Comparison of ENCODE assay signal across 16 cellular contexts in genomic region chr2:12017499-12018185, GRCh38.
DNase-seq lines count a peak whose midpoint lies in the region; ATAC-seq and TF ChIP-seq lines count a peak whose summit lies in the region.
"Had no signal": no experiment of that assay in that cellular context is flagged by ENCODE, and none has a peak within 500 bp of the region (broad histone marks: within the 10 kb centered on the region; RNA-seq: fewer than 3 reads in every experiment).

No MANE protein-coding gene starts in this region.

- no peak overlapping the region for H3K4me3 ChIP-seq in cardiac muscle cell
- no peak overlapping the region for H3K4me3 ChIP-seq in heart left ventricle
- peak overlapping the region; percentile 22; the same call in 1 of the 2 replicates for H3K4me3 ChIP-seq in SK-N-MC
- H3K4me3 ChIP-seq: A549 had no signal

- no peak overlapping the region for H3K9ac ChIP-seq in SK-N-MC (ENCODE audit: insufficient read length)

- H3K4me1 ChIP-seq in cardiac muscle cell (ENCODE audit: low read depth) (peaks cover 18% of the 10 kb centered on the region), heart left ventricle (peaks cover 0 to 12% (median 0%) of the 10 kb centered on the region in 12 donors)
- H3K4me1 ChIP-seq: A549, BE2C had no signal

- ATAC-seq in heart left ventricle: no peak
- ATAC-seq: A549 had no signal

- 73 to 82% (median 77%) methylated on average over 11 of the region's 11 CpGs for WGBS in heart left ventricle, 4 donors

- H3K9me3 ChIP-seq in cardiac muscle cell (ENCODE audit: low read depth) (no peaks in the 10 kb centered on the region), heart left ventricle (peaks cover 0 to 26% (median 9%) of the 10 kb centered on the region in 12 donors), SK-N-MC (ENCODE audit: low read depth, low read length) (no peaks in the 10 kb centered on the region)

- H3K27me3 ChIP-seq in cardiac muscle cell: no peaks in the 10 kb centered on the region
- no peaks in the 10 kb centered on the region for H3K27me3 ChIP-seq in heart left ventricle
- H3K27me3 ChIP-seq: BE2C had no signal

- TF ChIP-seq POLR2A in heart left ventricle (IDR thresholded peaks at IDR 0.05): no peak

- peak in 1 of 2 donors; percentile 32 for DNase-seq in cardiac muscle cell (ENCODE audit: low read depth in 1 of 2, low spot score in 1 of 2)
- no peak for DNase-seq in heart left ventricle
- peak; percentile 64 for DNase-seq in NCI-H1105 treated with DMSO at 0.1 percent for 48 hours (lab: John Stamatoyannopoulos, UW)
- no peak for DNase-seq in SK-N-MC (ENCODE audit: low read depth, low spot score)
- peak; percentile 29 for DNase-seq in inferior parietal cortex (ENCODE audit: extremely low spot score)
- no peak for DNase-seq in mesenteric fat pad (ENCODE audit: low spot score)
- no peak for DNase-seq in NOMO-1 treated with dmso at 0.1 percent for 144 hours (lab: John Stamatoyannopoulos, UW; ENCODE audit: unreplicated experiment)
- DNase-seq in NCI-H82 (lab: John Stamatoyannopoulos, UW): no peak
- DNase-seq: BE2C; CD4-positive, alpha-beta memory T cell; DMS79; EL; GOT3; H9 had no signal

- TF ChIP-seq CTCF in cardiac muscle cell (IDR thresholded peaks at IDR 0.05; ENCODE audit: low read depth, low read length) (no peak), heart left ventricle (IDR thresholded peaks at IDR 0.05) (no peak)

- intact Hi-C loops in heart left ventricle (cut with DNase I): no loop called here

- H3K27ac ChIP-seq in cardiac muscle cell (peak overlapping the region; percentile 39), heart left ventricle (no peak overlapping the region), SK-N-MC (no peak overlapping the region)
- H3K27ac ChIP-seq: A549, C4-2B had no signal

- no peaks in the 10 kb centered on the region for H3K36me3 ChIP-seq in cardiac muscle cell
- no peaks in the 10 kb centered on the region for H3K36me3 ChIP-seq in heart left ventricle
- H3K36me3 ChIP-seq in SK-N-MC (ENCODE audit: insufficient read depth, low read length): no peaks in the 10 kb centered on the region
- H3K36me3 ChIP-seq: BE2C had no signal

Comparison
In these comparisons a context has a peak if more than half of its experiments do, and no peak if none do; other contexts are left out.
1. DNase-seq: peak in NCI-H1105 treated with DMSO at 0.1 percent for 48 hours (single experiment) and inferior parietal cortex (single experiment); none in heart left ventricle (0 of 5), SK-N-MC (single experiment), mesenteric fat pad (single experiment), NOMO-1 treated with dmso at 0.1 percent for 144 hours (single experiment) and NCI-H82 (single experiment).